19 cellular contexts compared by ENCODE assay signal in genomic region chr7:155810607-155811559, GRCh38. TPM values are rescaled to one million over a fixed set of nuclear protein-coding genes. Genes with fewer than 3 reads are reported as not detected.
DNase-seq lines count a peak whose midpoint lies in the region; ATAC-seq and TF ChIP-seq lines count a peak whose summit lies in the region.
"Had no signal": no experiment of that assay in that cellular context is flagged by ENCODE, and none has a peak within 500 bp of the region (broad histone marks: within the 10 kb centered on the region; RNA-seq: fewer than 3 reads in every experiment).

No MANE protein-coding gene starts in this region.

- H2BK5ac ChIP-seq in mesendoderm (ENCODE audit: low read length), result no peak overlapping the region

- no peak for ATAC-seq in left cardiac atrium
- ATAC-seq: activated T-helper 17 cell treated with anti-CD3 and anti-CD28 coated beads, Interleukin-2, amount 50 U/mL, for 72 hours; T-cell had no signal

- H4K5ac ChIP-seq in mesendoderm (ENCODE audit: low read length), result no peak overlapping the region

- H3K56ac ChIP-seq in mesendoderm (ENCODE audit: low read length), result no peak overlapping the region

- intact Hi-C loops in left ventricle myocardium inferior (cut with micrococcal nuclease) (no loop called here), left cardiac atrium (cut with DNase I) (loop anchor here in 1 of 2 donors (5.0 kb wide), 1 partner anchor 661 kb away; no protein-coding TSS in a partner anchor)

- no peak for DNase-seq in left ventricle myocardium inferior
- no peak for DNase-seq in left cardiac atrium
- peak; percentile 41 for DNase-seq in mesendoderm
- DNase-seq in SIG-M5 treated with dmso at 0.1 percent for 504 hours (lab: John Stamatoyannopoulos, UW; ENCODE audit: unreplicated experiment), result no peak
- DNase-seq in activated gamma-delta T cell (lab: John Stamatoyannopoulos, UW), result no peak
- DNase-seq in NOMO-1 (lab: John Stamatoyannopoulos, UW; ENCODE audit: unreplicated experiment in 2 of 2), result no peak
- DNase-seq: activated CD4-positive, alpha-beta T cell treated with anti-CD3 and anti-CD28 coated beads, Interleukin-2, amount 50 U/mL, for 4 hours; HCEC 1CT; NCI-H1048; NCI-H2227 treated with DMSO at 0.1 percent for 48 hours; occipital lobe; T-cell; tibial artery had no signal

- H3K9ac ChIP-seq in duodenal mucosa (ENCODE audit: low read depth in 1 of 2, low read length in 2 of 2) (no peak overlapping the region), mesendoderm (ENCODE audit: low read length) (no peak overlapping the region)

- no peak overlapping the region for H3K23ac ChIP-seq in mesendoderm (ENCODE audit: low read length)

- H3K18ac ChIP-seq in mesendoderm (ENCODE audit: low read length), result no peak overlapping the region

- H3K36me3 ChIP-seq in left ventricle myocardium inferior, result no peaks in the 10 kb centered on the region
- no peaks in the 10 kb centered on the region for H3K36me3 ChIP-seq in duodenal mucosa (ENCODE audit: control insufficient read depth in 1 of 2, insufficient read depth in 2 of 2, low read length in 2 of 2)
- H3K36me3 ChIP-seq in mesendoderm (ENCODE audit: control insufficient read depth, insufficient read depth, low read length), result no peaks in the 10 kb centered on the region
- H3K36me3 ChIP-seq in urinary bladder (ENCODE audit: insufficient read depth), result no peaks in the 10 kb centered on the region
- H3K36me3 ChIP-seq: tibial artery had no signal

- WGBS in mesendoderm (ENCODE audit: extremely low coverage, insufficient coverage, low lambda C conversion rate), result no CpG with 5 or more reads among the region's 31 CpGs
- WGBS in urinary bladder, result 2% methylated on average over 31 of the region's 31 CpGs

- H3K9me3 ChIP-seq in left ventricle myocardium inferior (replicated peaks) (no peaks in the 10 kb centered on the region), duodenal mucosa (ENCODE audit: control insufficient read depth in 1 of 2, low read length in 2 of 2) (no peaks in the 10 kb centered on the region)
- H3K9me3 ChIP-seq: tibial artery had no signal

- H3K27ac ChIP-seq in left ventricle myocardium inferior (replicated peaks) (no peak overlapping the region), duodenal mucosa (ENCODE audit: low read depth, low read length) (no peak overlapping the region), mesendoderm (ENCODE audit: low read depth, low read length) (no peak overlapping the region), urinary bladder (ENCODE audit: low read depth) (peak overlapping the region; percentile 64)
- H3K27ac ChIP-seq: tibial artery had no signal

- no peaks in the 10 kb centered on the region for H3K79me2 ChIP-seq in mesendoderm (ENCODE audit: control insufficient read depth, insufficient read depth, low read length)

- H3K79me1 ChIP-seq in mesendoderm (ENCODE audit: low read length), result no peaks in the 10 kb centered on the region

- no peak overlapping the region for H2BK15ac ChIP-seq in mesendoderm (replicated peaks; ENCODE audit: low read depth)

- H3K4me3 ChIP-seq in left ventricle myocardium inferior (peak overlapping the region; percentile 55), duodenal mucosa (ENCODE audit: low read depth in 1 of 2, low read length in 2 of 2) (peak overlapping the region; percentile 40 to 43), mesendoderm (ENCODE audit: low read length) (no peak overlapping the region), urinary bladder (ENCODE audit: low read depth, low read length) (peak overlapping the region; percentile 45)

- H2AK5ac ChIP-seq in mesendoderm (ENCODE audit: low read length), result no peak overlapping the region

- no peak overlapping the region for H2BK120ac ChIP-seq in mesendoderm (ENCODE audit: low read depth, low read length)

- no peak overlapping the region for H3K4ac ChIP-seq in mesendoderm (ENCODE audit: low read depth, low read length)

- peaks cover 100% of the 10 kb centered on the region for H3K27me3 ChIP-seq in left ventricle myocardium inferior (ENCODE audit: low read depth)
- H3K27me3 ChIP-seq in duodenal mucosa (ENCODE audit: control insufficient read depth in 1 of 2, insufficient read depth in 2 of 2, low read length in 2 of 2), result peaks cover 45 to 47% of the 10 kb centered on the region in 2 donors
- H3K27me3 ChIP-seq in mesendoderm (ENCODE audit: insufficient read depth, low read length, poor library complexity), result peaks cover 57% of the 10 kb centered on the region

- no peak overlapping the region for H3K4me2 ChIP-seq in mesendoderm (ENCODE audit: low read length)

- no peak for TF ChIP-seq CTCF in left ventricle myocardium inferior (IDR thresholded peaks at IDR 0.05; ENCODE audit: borderline replicate concordance)

- peaks cover 43% of the 10 kb centered on the region for H3K4me1 ChIP-seq in left ventricle myocardium inferior
- H3K4me1 ChIP-seq in duodenal mucosa (ENCODE audit: control insufficient read depth in 1 of 2, insufficient read depth in 2 of 2, low read length in 2 of 2), result peaks cover 24 to 27% of the 10 kb centered on the region in 2 donors
- peaks cover 8% of the 10 kb centered on the region for H3K4me1 ChIP-seq in mesendoderm (ENCODE audit: control insufficient read depth, low read depth, low read length)
- no peaks in the 10 kb centered on the region for H3K4me1 ChIP-seq in urinary bladder (ENCODE audit: insufficient read depth)

- no peak overlapping the region for H4K8ac ChIP-seq in mesendoderm (ENCODE audit: low read depth, low read length)

RNA-seq across cellular contexts. Expression of gene SHH, which starts 1.4 kb away (rescaled TPM):
- total RNA-seq in left ventricle myocardium inferior, result not detected
- not detected for total RNA-seq in left cardiac atrium
- polyA plus RNA-seq in mesendoderm (2013, experiment 1 of 2), result 0.32 TPM
- 0.28 TPM for polyA plus RNA-seq in mesendoderm (2013, experiment 2 of 2)
- 13.8 TPM for total RNA-seq in urinary bladder
- polyA plus RNA-seq in urinary bladder, result 8.6 TPM
- total RNA-seq: activated T-helper 17 cell treated with anti-CD3 and anti-CD28 coated beads, Interleukin-2, amount 50 U/mL, for 72 hours; HT1080; OCI-LY7 had no signal
- polyA plus RNA-seq: AG04450 had no signal

Comparison
In these comparisons a context has a peak if more than half of its experiments do, and no peak if none do; other contexts are left out.
1. RNA of gene SHH, which starts 1.4 kb away (total RNA-seq): 13.8 TPM in urinary bladder (single experiment); not detected in left ventricle myocardium inferior (single experiment) and not detected in left cardiac atrium; every median in the first group is over 10 times any median in the second.